In genomic region chr6:106733386-106733785, GRCh38 we compare ENCODE assay signal across 29 cellular contexts.
"Had no signal": no experiment of that assay in that cellular context is flagged by ENCODE, and none has a peak within 500 bp of the region (broad histone marks: within the 10 kb centered on the region; RNA-seq: fewer than 3 reads in every experiment).

No MANE protein-coding gene starts in this region.

- H3K4me3 ChIP-seq: breast epithelium, K562, SJSA1 had no signal

- ATAC-seq: activated T-helper 17 cell treated with anti-CD3 and anti-CD28 coated beads, Interleukin-2, amount 50 U/mL, for 72 hours; HepG2; K562; PC-3; SK-N-SH treated with all-trans-retinoic acid at 6 μM for 48 hours; T-helper 17 cell had no signal

- FAIRE-seq: HepG2, K562, RCC 7860, TTC549 had no signal

- H3K27me3 ChIP-seq: breast epithelium, SJSA1 had no signal

- H3K36me3 ChIP-seq: breast epithelium, SJSA1 had no signal

- H3K4me1 ChIP-seq: breast epithelium, SJSA1 had no signal

- H3K27ac ChIP-seq: breast epithelium, SJSA1, VCaP had no signal

- DNase-seq: activated CD4-positive, alpha-beta memory T cell treated with anti-CD3 and anti-CD28 coated beads, Interleukin-2, amount 10 ng/mL, durations not matched to agents 7 days and 5 days; activated CD4-positive, alpha-beta T cell treated with anti-CD3 and anti-CD28 coated beads, Interleukin-2, amount 50 U/mL, for 1 hour; activated CD4-positive, CD25-positive, alpha-beta regulatory T cell; activated gamma-delta T cell; activated naive CD4-positive, alpha-beta T cell treated with anti-CD3 and anti-CD28 coated beads for 36 hours; activated T-cell treated with anti-CD3 and anti-CD28 coated beads for 4 hours; activated T-cell treated with anti-CD3 and anti-CD28 coated beads, Interleukin-2, amount 50 U/mL, for 48 hours; caudate nucleus; Kasumi-1; NCI-H1105 treated with DMSO at 0.1 percent for 48 hours; NCI-H1436 treated with DMSO at 0.1 percent for 48 hours; NCI-H187; NCI-H2081 treated with DMSO at 0.1 percent for 48 hours; NCI-H2171 treated with DMSO at 0.1 percent for 48 hours; NCI-H510A treated with DMSO at 0.1 percent for 48 hours; NCI-H69; PC-3; SHP77; T-helper 17 cell; T1000 had no signal
